25 cellular contexts compared by ENCODE assay signal in the genomic region with DNA sequence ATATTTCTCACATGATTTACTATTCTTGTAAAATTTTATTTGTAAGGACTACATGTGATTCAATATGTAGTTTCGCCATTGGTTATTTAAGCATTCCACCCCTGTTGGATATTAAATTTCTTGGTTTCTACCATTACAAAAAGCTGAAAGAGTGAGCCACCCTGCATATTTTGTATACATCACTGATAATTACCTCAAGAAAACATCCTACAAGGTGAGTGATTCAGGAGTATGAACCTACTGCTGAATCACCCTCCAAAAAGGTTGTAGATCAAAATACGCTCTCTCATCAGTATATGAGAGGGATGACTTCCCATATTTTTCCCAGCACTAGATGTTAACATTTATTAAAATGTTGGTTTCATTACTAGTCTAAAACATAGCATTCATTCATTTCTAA.
DNase-seq lines count a peak whose midpoint lies in the region; ATAC-seq, FAIRE-seq and TF ChIP-seq lines count a peak whose summit lies in the region.
"Had no signal": no experiment of that assay in that cellular context is flagged by ENCODE, and none has a peak within 500 bp of the region (broad histone marks: within the 10 kb centered on the region; RNA-seq: fewer than 3 reads in every experiment).

No MANE protein-coding gene starts in this region.

- H3K4me3 ChIP-seq in epithelial cell of esophagus (ENCODE audit: low read length), result no peak overlapping the region
- H3K4me3 ChIP-seq in keratinocyte (ENCODE audit: control insufficient read depth in 2 of 3, extremely low read depth in 1 of 3, insufficient read depth in 2 of 3, low read depth in 1 of 3, low read length in 3 of 3), result no peak overlapping the region
- H3K4me3 ChIP-seq in vagina, result no peak overlapping the region
- H3K4me3 ChIP-seq: BLaER1, GM12878 had no signal

- no peak overlapping the region for H3K4me2 ChIP-seq in keratinocyte (ENCODE audit: control insufficient read depth, extremely low read depth, insufficient read depth, low read depth, low read length)
- H3K4me2 ChIP-seq: BLaER1 had no signal

- intact Hi-C loops in vagina (cut with DNase I), result no loop called here

- H3K36me3 ChIP-seq in keratinocyte (ENCODE audit: control insufficient read depth in 2 of 2, extremely low read depth in 1 of 2, insufficient read depth in 2 of 2, low read length in 2 of 2), result peaks cover 3 to 13% of the 10 kb centered on the region in 2 experiments
- no peaks in the 10 kb centered on the region for H3K36me3 ChIP-seq in vagina
- H3K36me3 ChIP-seq: BE2C had no signal

- no peak overlapping the region for H3K9ac ChIP-seq in keratinocyte (ENCODE audit: control insufficient read depth, extremely low read depth, insufficient read depth, low read length)
- H3K9ac ChIP-seq: BLaER1 had no signal

- no peak overlapping the region for H2AFZ ChIP-seq in keratinocyte (ENCODE audit: control insufficient read depth, low read length)

- H3K4me1 ChIP-seq in keratinocyte (ENCODE audit: control insufficient read depth, extremely low read depth, insufficient read depth, low read length), result peaks cover 27% of the 10 kb centered on the region
- H3K4me1 ChIP-seq in vagina, result peaks cover 3% of the 10 kb centered on the region
- H3K4me1 ChIP-seq: BE2C had no signal

- DNase-seq in epithelial cell of esophagus (ENCODE audit: low read depth) (peak; percentile 72), keratinocyte (ENCODE audit: low read depth, low spot score) (no peak), SIG-M5 (lab: John Stamatoyannopoulos, UW) (no peak), vagina (ENCODE audit: extremely low spot score in 2 of 2) (no peak)
- DNase-seq: 8988T; ACHN; BE2C; C1 segment of cervical spinal cord; CD4-positive, alpha-beta memory T cell; CD4-positive, CD25-positive, alpha-beta regulatory T cell; CD8-positive, alpha-beta memory T cell; COR-L47; DMS 273 treated with DMSO at 0.1 percent for 48 hours; DMS153; DMS53; DMS79; DND-41; EL; GDM1 had no signal

- FAIRE-seq in keratinocyte (lab: Jason Lieb, UNC), result peak; percentile 75
- FAIRE-seq: A204.1, GM12878, GM12892, GM18507 had no signal

- no peaks in the 10 kb centered on the region for H3K9me1 ChIP-seq in keratinocyte (ENCODE audit: control insufficient read depth, extremely low read depth, insufficient read depth, low read length)

- ATAC-seq in HG03045 (IDR thresholded peaks at IDR 0.05; ENCODE audit: unreplicated experiment), result no peak
- ATAC-seq: GM12878 had no signal

- TF ChIP-seq CTCF in epithelial cell of esophagus (IDR thresholded peaks at IDR 0.05; ENCODE audit: insufficient read depth, low read depth, low read length, missing control alignments), result no peak
- no peak for TF ChIP-seq CTCF in keratinocyte (optimal IDR thresholded peaks at IDR 0.05 in 1 of 3, IDR thresholded peaks at IDR 0.05 in 1 of 3, conservative IDR thresholded peaks at IDR 0.05 in 1 of 3; ENCODE audit: extremely low read depth in 1 of 3, insufficient read depth in 2 of 3, low read length in 3 of 3)
- TF ChIP-seq CTCF in vagina (IDR thresholded peaks at IDR 0.05), result no peak

- no peak for TF ChIP-seq POLR2A in vagina (IDR thresholded peaks at IDR 0.05)

- no peaks in the 10 kb centered on the region for H4K20me1 ChIP-seq in keratinocyte (ENCODE audit: control insufficient read depth, extremely low read depth, insufficient read depth, low read length)

- H3K27ac ChIP-seq in keratinocyte (ENCODE audit: control insufficient read depth, insufficient read depth, low read length) (peak overlapping the region; percentile 88), vagina (no peak overlapping the region)
- H3K27ac ChIP-seq: BLaER1 had no signal

- dilution Hi-C loops in keratinocyte (cut with MboI; ENCODE audit: extremely low pct_ligation_motif_present, low sequenced_read_pairs), result no loop called here

- no peaks in the 10 kb centered on the region for H3K27me3 ChIP-seq in keratinocyte (ENCODE audit: control insufficient read depth, extremely low read depth, insufficient read depth, low read length)
- H3K27me3 ChIP-seq in vagina, result no peaks in the 10 kb centered on the region
- H3K27me3 ChIP-seq: BE2C, BLaER1 had no signal

- peaks cover 85% of the 10 kb centered on the region for H3K79me2 ChIP-seq in keratinocyte (ENCODE audit: control insufficient read depth, insufficient read depth, low read length)

- H3K9me3 ChIP-seq in keratinocyte (ENCODE audit: control insufficient read depth, low read depth, low read length) (no peaks in the 10 kb centered on the region), vagina (no peaks in the 10 kb centered on the region)
- H3K9me3 ChIP-seq: BE2C, BLaER1 had no signal
